ENCODE assay signal across 1 cellular context in the genomic region with DNA sequence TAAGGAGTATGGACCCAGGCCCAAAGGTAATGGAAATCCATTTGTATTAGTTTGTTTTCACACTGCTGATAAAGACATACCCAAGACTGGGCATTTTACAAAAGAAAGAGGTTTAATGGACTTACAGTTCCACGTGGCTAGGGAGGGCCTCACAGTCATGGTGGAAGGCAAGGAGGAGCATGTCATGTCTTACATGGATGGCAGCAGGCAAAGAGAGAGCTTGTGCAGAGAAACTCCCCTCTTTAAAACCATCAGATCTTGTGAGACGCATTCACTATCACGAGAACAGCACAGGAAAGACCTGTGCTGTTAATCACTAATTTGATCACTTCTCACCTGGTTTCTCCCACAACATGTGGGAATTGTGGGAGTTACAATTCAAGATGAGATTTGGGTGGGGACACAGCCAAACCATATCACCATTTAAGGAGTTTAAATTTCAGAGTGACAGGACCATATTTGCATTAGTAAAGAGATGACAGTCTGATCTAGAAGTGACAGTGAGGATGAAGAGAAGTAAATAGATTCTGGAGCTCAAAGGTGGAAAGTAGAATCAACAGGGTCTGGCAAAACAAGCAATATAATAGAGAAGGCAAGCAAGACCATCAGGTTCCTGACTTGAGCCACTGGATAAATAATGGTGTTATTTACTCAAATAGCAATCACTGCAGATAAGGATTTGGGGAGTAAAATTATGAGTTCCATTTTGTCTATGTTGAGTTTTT.
TF ChIP-seq lines count a peak whose summit lies in the region.

No MANE protein-coding gene starts in this region.

TF ChIP-seq in HepG2, 621 proteins besides CTCF, POLR2A, EP300 and RAD21 (continued from another document and continues in another):
- TF ChIP-seq SNAI1 (CRISPR knock-in tag; IDR thresholded peaks at IDR 0.05; ENCODE audit: borderline replicate concordance), result no peak
- TF ChIP-seq, protein P1, sequence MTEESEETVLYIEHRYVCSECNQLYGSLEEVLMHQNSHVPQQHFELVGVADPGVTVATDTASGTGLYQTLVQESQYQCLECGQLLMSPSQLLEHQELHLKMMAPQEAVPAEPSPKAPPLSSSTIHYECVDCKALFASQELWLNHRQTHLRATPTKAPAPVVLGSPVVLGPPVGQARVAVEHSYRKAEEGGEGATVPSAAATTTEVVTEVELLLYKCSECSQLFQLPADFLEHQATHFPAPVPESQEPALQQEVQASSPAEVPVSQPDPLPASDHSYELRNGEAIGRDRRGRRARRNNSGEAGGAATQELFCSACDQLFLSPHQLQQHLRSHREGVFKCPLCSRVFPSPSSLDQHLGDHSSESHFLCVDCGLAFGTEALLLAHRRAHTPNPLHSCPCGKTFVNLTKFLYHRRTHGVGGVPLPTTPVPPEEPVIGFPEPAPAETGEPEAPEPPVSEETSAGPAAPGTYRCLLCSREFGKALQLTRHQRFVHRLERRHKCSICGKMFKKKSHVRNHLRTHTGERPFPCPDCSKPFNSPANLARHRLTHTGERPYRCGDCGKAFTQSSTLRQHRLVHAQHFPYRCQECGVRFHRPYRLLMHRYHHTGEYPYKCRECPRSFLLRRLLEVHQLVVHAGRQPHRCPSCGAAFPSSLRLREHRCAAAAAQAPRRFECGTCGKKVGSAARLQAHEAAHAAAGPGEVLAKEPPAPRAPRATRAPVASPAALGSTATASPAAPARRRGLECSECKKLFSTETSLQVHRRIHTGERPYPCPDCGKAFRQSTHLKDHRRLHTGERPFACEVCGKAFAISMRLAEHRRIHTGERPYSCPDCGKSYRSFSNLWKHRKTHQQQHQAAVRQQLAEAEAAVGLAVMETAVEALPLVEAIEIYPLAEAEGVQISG (CRISPR knock-in tag; IDR thresholded peaks at IDR 0.05), result no peak
- TF ChIP-seq, protein P2, sequence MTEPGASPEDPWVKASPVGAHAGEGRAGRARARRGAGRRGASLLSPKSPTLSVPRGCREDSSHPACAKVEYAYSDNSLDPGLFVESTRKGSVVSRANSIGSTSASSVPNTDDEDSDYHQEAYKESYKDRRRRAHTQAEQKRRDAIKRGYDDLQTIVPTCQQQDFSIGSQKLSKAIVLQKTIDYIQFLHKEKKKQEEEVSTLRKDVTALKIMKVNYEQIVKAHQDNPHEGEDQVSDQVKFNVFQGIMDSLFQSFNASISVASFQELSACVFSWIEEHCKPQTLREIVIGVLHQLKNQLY (CRISPR knock-in tag; IDR thresholded peaks at IDR 0.05), result no peak
- no peak for TF ChIP-seq ZIK1 (CRISPR knock-in tag; IDR thresholded peaks at IDR 0.05; ENCODE audit: borderline replicate concordance, low read depth)
- no peak for TF ChIP-seq ZNF180 (CRISPR knock-in tag; IDR thresholded peaks at IDR 0.05; ENCODE audit: borderline replicate concordance, low read depth)
- TF ChIP-seq, protein P3, sequence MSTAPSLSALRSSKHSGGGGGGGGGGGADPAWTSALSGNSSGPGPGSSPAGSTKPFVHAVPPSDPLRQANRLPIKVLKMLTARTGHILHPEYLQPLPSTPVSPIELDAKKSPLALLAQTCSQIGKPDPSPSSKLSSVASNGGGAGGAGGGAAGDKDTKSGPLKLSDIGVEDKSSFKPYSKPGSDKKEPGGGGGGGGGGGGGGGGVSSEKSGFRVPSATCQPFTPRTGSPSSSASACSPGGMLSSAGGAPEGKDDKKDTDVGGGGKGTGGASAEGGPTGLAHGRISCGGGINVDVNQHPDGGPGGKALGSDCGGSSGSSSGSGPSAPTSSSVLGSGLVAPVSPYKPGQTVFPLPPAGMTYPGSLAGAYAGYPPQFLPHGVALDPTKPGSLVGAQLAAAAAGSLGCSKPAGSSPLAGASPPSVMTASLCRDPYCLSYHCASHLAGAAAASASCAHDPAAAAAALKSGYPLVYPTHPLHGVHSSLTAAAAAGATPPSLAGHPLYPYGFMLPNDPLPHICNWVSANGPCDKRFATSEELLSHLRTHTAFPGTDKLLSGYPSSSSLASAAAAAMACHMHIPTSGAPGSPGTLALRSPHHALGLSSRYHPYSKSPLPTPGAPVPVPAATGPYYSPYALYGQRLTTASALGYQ (CRISPR knock-in tag; IDR thresholded peaks at IDR 0.05), result no peak
- peak; percentile 84; the same call in 1 of the 2 replicates for TF ChIP-seq MEIS1 (CRISPR knock-in tag; IDR thresholded peaks at IDR 0.05; ENCODE audit: borderline replicate concordance)
- TF ChIP-seq RARA (CRISPR knock-in tag; IDR thresholded peaks at IDR 0.05), result peak; percentile 48; the same call in 1 of the 2 replicates
- TF ChIP-seq DPF2 (CRISPR knock-in tag; IDR thresholded peaks at IDR 0.05; ENCODE audit: borderline replicate concordance, low read depth), result no peak
- no peak for TF ChIP-seq MTERF4 (CRISPR knock-in tag; IDR thresholded peaks at IDR 0.05)
- no peak for TF ChIP-seq NR2C2 (CRISPR knock-in tag; IDR thresholded peaks at IDR 0.05; ENCODE audit: borderline replicate concordance)
- TF ChIP-seq, protein P4, sequence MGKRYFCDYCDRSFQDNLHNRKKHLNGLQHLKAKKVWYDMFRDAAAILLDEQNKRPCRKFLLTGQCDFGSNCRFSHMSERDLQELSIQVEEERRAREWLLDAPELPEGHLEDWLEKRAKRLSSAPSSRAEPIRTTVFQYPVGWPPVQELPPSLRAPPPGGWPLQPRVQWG (CRISPR knock-in tag; IDR thresholded peaks at IDR 0.05; ENCODE audit: borderline replicate concordance, low read depth), result no peak
- TF ChIP-seq ZNF510 (CRISPR knock-in tag; IDR thresholded peaks at IDR 0.05; ENCODE audit: low read depth), result no peak
- no peak for TF ChIP-seq SIX4 (CRISPR knock-in tag; IDR thresholded peaks at IDR 0.05)
- no peak for TF ChIP-seq JUN (CRISPR knock-in tag; IDR thresholded peaks at IDR 0.05)
- TF ChIP-seq RBM22 (optimal IDR thresholded peaks at IDR 0.05; ENCODE audit: low read length), result no peak
- TF ChIP-seq, protein P5, sequence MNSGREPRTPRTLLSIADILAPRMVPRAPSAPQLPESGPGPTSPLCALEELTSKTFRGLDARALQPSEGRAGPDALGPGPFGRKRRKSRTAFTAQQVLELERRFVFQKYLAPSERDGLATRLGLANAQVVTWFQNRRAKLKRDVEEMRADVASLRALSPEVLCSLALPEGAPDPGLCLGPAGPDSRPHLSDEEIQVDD (CRISPR knock-in tag; IDR thresholded peaks at IDR 0.05; ENCODE audit: borderline replicate concordance), result no peak
- no peak for TF ChIP-seq ZSCAN30 (CRISPR knock-in tag; IDR thresholded peaks at IDR 0.05)
- TF ChIP-seq RELA (CRISPR knock-in tag; IDR thresholded peaks at IDR 0.05), result no peak
- no peak for TF ChIP-seq CBFB (CRISPR knock-in tag; IDR thresholded peaks at IDR 0.05)
- no peak for TF ChIP-seq ZNF121 (CRISPR knock-in tag; IDR thresholded peaks at IDR 0.05)
- no peak for TF ChIP-seq ARNT2 (CRISPR knock-in tag; IDR thresholded peaks at IDR 0.05; ENCODE audit: low read depth)
- no peak for TF ChIP-seq TP53 (CRISPR knock-in tag; conservative IDR thresholded peaks at IDR 0.05)
- TF ChIP-seq ZNF646 (CRISPR knock-in tag; IDR thresholded peaks at IDR 0.05), result no peak
- no peak for TF ChIP-seq ZBTB38 (CRISPR knock-in tag; IDR thresholded peaks at IDR 0.05)
- no peak for TF ChIP-seq BATF2 (CRISPR knock-in tag; IDR thresholded peaks at IDR 0.05)
- no peak for TF ChIP-seq ZNF572 (CRISPR knock-in tag; IDR thresholded peaks at IDR 0.05)
- no peak for TF ChIP-seq FOXO4 (CRISPR knock-in tag; conservative IDR thresholded peaks at IDR 0.05)
- TF ChIP-seq, protein P6, sequence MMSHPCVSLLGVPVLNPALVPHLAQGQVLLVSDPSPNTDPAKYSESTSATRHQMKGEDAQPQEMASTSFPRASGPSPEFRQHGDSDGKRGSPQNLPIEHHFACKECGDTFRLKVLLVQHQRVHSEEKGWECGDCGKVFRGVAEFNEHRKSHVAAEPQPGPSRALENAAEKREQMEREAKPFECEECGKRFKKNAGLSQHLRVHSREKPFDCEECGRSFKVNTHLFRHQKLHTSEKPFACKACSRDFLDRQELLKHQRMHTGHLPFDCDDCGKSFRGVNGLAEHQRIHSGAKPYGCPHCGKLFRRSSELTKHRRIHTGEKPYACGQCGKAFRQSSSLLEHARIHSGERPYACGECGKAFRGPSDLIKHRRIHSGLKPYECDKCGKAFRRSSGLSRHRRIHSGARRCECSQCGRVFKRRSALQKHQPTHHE (CRISPR knock-in tag; IDR thresholded peaks at IDR 0.05; ENCODE audit: borderline replicate concordance), result no peak
- TF ChIP-seq ZNF567 (CRISPR knock-in tag; IDR thresholded peaks at IDR 0.05; ENCODE audit: borderline replicate concordance), result no peak
- TF ChIP-seq TFE3 (CRISPR knock-in tag; IDR thresholded peaks at IDR 0.05), result no peak
- no peak for TF ChIP-seq NR2F1 (CRISPR knock-in tag; IDR thresholded peaks at IDR 0.05)
- no peak for TF ChIP-seq ZBTB43 (CRISPR knock-in tag; conservative IDR thresholded peaks at IDR 0.05)
